In the genomic region with DNA sequence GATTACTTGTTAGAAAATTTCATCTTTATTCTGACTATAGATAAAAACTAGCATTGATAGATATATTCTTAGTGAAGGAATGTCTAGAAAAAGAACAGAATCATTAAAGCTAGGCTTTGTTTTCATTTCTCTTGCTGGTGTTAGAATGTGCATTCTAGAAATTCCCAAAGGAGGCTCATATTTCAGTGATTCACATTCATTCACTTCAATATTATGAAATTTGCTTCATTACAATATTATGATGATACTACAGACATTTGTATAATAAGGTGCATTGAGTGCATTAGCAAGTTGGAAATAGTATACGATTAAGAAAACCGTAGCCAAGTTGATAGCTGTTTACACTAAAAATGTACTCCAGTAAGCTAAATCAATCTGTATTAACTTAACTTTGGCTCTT, we compare ENCODE assay signal across 23 cellular contexts.
DNase-seq lines count a peak whose midpoint lies in the region; ATAC-seq and TF ChIP-seq lines count a peak whose summit lies in the region.
"Had no signal": no experiment of that assay in that cellular context is flagged by ENCODE, and none has a peak within 500 bp of the region (broad histone marks: within the 10 kb centered on the region; RNA-seq: fewer than 3 reads in every experiment).

No MANE protein-coding gene starts in this region.

- POLR2A ChIA-PET in MCF 10A (lab: Yijun Ruan, JAX) = interaction anchor here (1.0 kb wide), 1 partner anchor 19 kb away, joined by 3 read pairs; no protein-coding TSS in a partner anchor
- POLR2A ChIA-PET in activated CD8-positive, alpha-beta T cell treated with anti-CD3 and anti-CD28 coated beads, Interleukin-2, amount 10 ng/mL, durations not matched to agents 7 days and 5 days (lab: Charles Lee) = interaction anchor here (0.5 kb wide), 1 partner anchor 12 kb away, joined by 3 read pairs; no protein-coding TSS in a partner anchor

- no peaks in the 10 kb centered on the region for H3K36me3 ChIP-seq in mammary epithelial cell (ENCODE audit: insufficient read depth, low read length)
- H3K36me3 ChIP-seq: BE2C had no signal

- no peak for ATAC-seq in GM21786 (IDR thresholded peaks at IDR 0.05; ENCODE audit: unreplicated experiment)
- ATAC-seq in activated CD8-positive, alpha-beta T cell treated with anti-CD3 and anti-CD28 coated beads, Interleukin-2, amount 10 ng/mL, durations not matched to agents 7 days and 5 days = no peak
- ATAC-seq: GM12878, Right ventricle myocardium inferior had no signal

- H3K9me3 ChIP-seq in mammary epithelial cell (replicated peaks; ENCODE audit: insufficient read depth, low read length) = no peaks in the 10 kb centered on the region
- H3K9me3 ChIP-seq: BE2C, Caco-2 had no signal

- H3K4me3 Mint-ChIP-seq in MCF 10A (ENCODE audit: unreplicated experiment) = no peak overlapping the region
- H3K4me3 Mint-ChIP-seq in glutamatergic neuron (ENCODE audit: unreplicated experiment) = peak overlapping the region; percentile 81
- H3K4me3 Mint-ChIP-seq in activated CD8-positive, alpha-beta T cell treated with anti-CD3 and anti-CD28 coated beads, Interleukin-2, amount 10 ng/mL, durations not matched to agents 7 days and 5 days = no peak overlapping the region
- H3K4me3 Mint-ChIP-seq: CD4-positive, CD25-positive, alpha-beta regulatory T cell; HFFc6 had no signal

- H3K4me1 Mint-ChIP-seq in MCF 10A (ENCODE audit: insufficient read depth, unreplicated experiment) (no peaks in the 10 kb centered on the region), glutamatergic neuron (ENCODE audit: low read depth, unreplicated experiment) (peaks cover 28% of the 10 kb centered on the region)
- peaks cover 11% of the 10 kb centered on the region for H3K4me1 Mint-ChIP-seq in activated CD8-positive, alpha-beta T cell treated with anti-CD3 and anti-CD28 coated beads, Interleukin-2, amount 10 ng/mL, durations not matched to agents 7 days and 5 days (ENCODE audit: low read depth)

- H4K20me1 ChIP-seq in mammary epithelial cell (ENCODE audit: insufficient read depth, low read length) = no peaks in the 10 kb centered on the region

- no peaks in the 10 kb centered on the region for H3K79me2 ChIP-seq in mammary epithelial cell (ENCODE audit: insufficient read depth, low read length)

- H3K36me3 Mint-ChIP-seq in MCF 10A (ENCODE audit: insufficient read depth, unreplicated experiment) (no peaks in the 10 kb centered on the region), glutamatergic neuron (ENCODE audit: unreplicated experiment) (no peaks in the 10 kb centered on the region)
- no peaks in the 10 kb centered on the region for H3K36me3 Mint-ChIP-seq in activated CD8-positive, alpha-beta T cell treated with anti-CD3 and anti-CD28 coated beads, Interleukin-2, amount 10 ng/mL, durations not matched to agents 7 days and 5 days (ENCODE audit: low read depth)
- H3K36me3 Mint-ChIP-seq: CD4-positive, CD25-positive, alpha-beta regulatory T cell had no signal

- H3K4me1 ChIP-seq in mammary epithelial cell (ENCODE audit: insufficient read depth, low read length) = no peaks in the 10 kb centered on the region
- H3K4me1 ChIP-seq: BE2C, Caco-2 had no signal

- no peak overlapping the region for H3K27ac ChIP-seq in mammary epithelial cell (ENCODE audit: insufficient read depth, low read depth, low read length)
- H3K27ac ChIP-seq: 22Rv1, KMS-11 had no signal

- H3K27me3 ChIP-seq in mammary epithelial cell (ENCODE audit: insufficient read depth, low read length) = peaks cover 4% of the 10 kb centered on the region

- 76% methylated on average over 2 of the region's 2 CpGs for WGBS in mammary epithelial cell (ENCODE audit: low coverage, missing lambda C conversion rate)

- H3K27ac Mint-ChIP-seq in MCF 10A (ENCODE audit: low read depth, unreplicated experiment) = no peak overlapping the region
- peak overlapping the region; percentile 79 for H3K27ac Mint-ChIP-seq in glutamatergic neuron (ENCODE audit: unreplicated experiment)
- H3K27ac Mint-ChIP-seq in activated CD8-positive, alpha-beta T cell treated with anti-CD3 and anti-CD28 coated beads, Interleukin-2, amount 10 ng/mL, durations not matched to agents 7 days and 5 days = no peak overlapping the region
- H3K27ac Mint-ChIP-seq: CD4-positive, CD25-positive, alpha-beta regulatory T cell; HFFc6 had no signal

- CTCF ChIA-PET in MCF 10A (lab: Yijun Ruan, JAX) = no interaction called here
- CTCF ChIA-PET in mammary epithelial cell (lab: Charles Lee; ENCODE audit: low non-redundant PET) = interaction anchor here (0.6 kb wide), 1 partner anchor 206 kb away, joined by 3 read pairs; no protein-coding TSS in a partner anchor
- CTCF ChIA-PET in activated CD8-positive, alpha-beta T cell treated with anti-CD3 and anti-CD28 coated beads, Interleukin-2, amount 10 ng/mL, durations not matched to agents 7 days and 5 days (lab: Charles Lee) = no interaction called here

- BruUV-seq in MCF 10A (replicated peaks; lab: Mats Ljungman, UMichigan) (no TSS peak), mammary epithelial cell (replicated peaks; lab: Mats Ljungman, UMichigan) (no TSS peak)

- no peak overlapping the region for H2AFZ ChIP-seq in mammary epithelial cell (ENCODE audit: low read depth, low read length)

- H3K27me3 Mint-ChIP-seq in MCF 10A (ENCODE audit: insufficient read depth, unreplicated experiment) (peaks cover 100% of the 10 kb centered on the region), glutamatergic neuron (ENCODE audit: unreplicated experiment) (no peaks in the 10 kb centered on the region)
- peaks cover 3% of the 10 kb centered on the region for H3K27me3 Mint-ChIP-seq in activated CD8-positive, alpha-beta T cell treated with anti-CD3 and anti-CD28 coated beads, Interleukin-2, amount 10 ng/mL, durations not matched to agents 7 days and 5 days (ENCODE audit: low read depth)
- H3K27me3 Mint-ChIP-seq: CD4-positive, CD25-positive, alpha-beta regulatory T cell had no signal

- in situ Hi-C loops in mammary epithelial cell (cut with MboI; ENCODE audit: low sequenced_read_pairs in 2 of 2) = no loop called here

- dilution Hi-C loops in mammary epithelial cell (cut with HindIII; ENCODE audit: low sequenced_read_pairs) = no loop called here

- TF ChIP-seq CTCF in MCF 10A (IDR thresholded peaks at IDR 0.05; ENCODE audit: unreplicated experiment) = no peak
- no peak for TF ChIP-seq CTCF in mammary epithelial cell (conservative IDR thresholded peaks at IDR 0.05 in 1 of 2, IDR thresholded peaks at IDR 0.05 in 1 of 2; ENCODE audit: extremely low read depth in 1 of 2, insufficient read depth in 1 of 2, low read depth in 1 of 2, low read length in 2 of 2)
- no peak for TF ChIP-seq CTCF in cardiac fibroblast (IDR thresholded peaks at IDR 0.05; ENCODE audit: low read depth, low read length)
- no peak for TF ChIP-seq CTCF in glutamatergic neuron (IDR thresholded peaks at IDR 0.05; ENCODE audit: partially characterized antibody, unreplicated experiment)

- DNase-seq in MCF 10A (ENCODE audit: unreplicated experiment) (peak; percentile 40), mammary epithelial cell (no peak), cardiac fibroblast (ENCODE audit: low read depth in 2 of 2) (peak; percentile 7 to 43), glutamatergic neuron (no peak), 8988T (no peak), HT-29 (ENCODE audit: low spot score) (no peak)
- no peak for DNase-seq in activated CD8-positive, alpha-beta T cell treated with anti-CD3 and anti-CD28 coated beads, Interleukin-2, amount 10 ng/mL, durations not matched to agents 7 days and 5 days
- DNase-seq: BE2C; Caco-2; CD4-positive, CD25-positive, alpha-beta regulatory T cell; DMS153; GF-D8; HFFc6; NCI-H1048; NCI-H1436; NCI-H1930; NCI-H226; NK-92 treated with Interleukin-12 subunit alpha and Interleukin-12 subunit beta, amount 100 ng/mL, for 24 hours had no signal

- H3K4me2 ChIP-seq in mammary epithelial cell (ENCODE audit: insufficient read depth, low read depth, low read length) = no peak overlapping the region
- H3K4me2 ChIP-seq: KMS-11 had no signal

- intact Hi-C loops in MCF 10A (cut with micrococcal nuclease) = no loop called here
- intact Hi-C loops in mammary epithelial cell (cut with micrococcal nuclease) = no loop called here

- no peak overlapping the region for H3K9ac ChIP-seq in mammary epithelial cell (ENCODE audit: insufficient read depth, low read length)
- H3K9ac ChIP-seq: KMS-11 had no signal

- H3K4me3 ChIP-seq in mammary epithelial cell (replicated peaks in 1 of 3; ENCODE audit: insufficient read depth in 1 of 3, low read depth in 2 of 3, low read length in 3 of 3) (no peak overlapping the region), cardiac fibroblast (replicated peaks in 1 of 2; ENCODE audit: low read depth in 2 of 2, low read length in 2 of 2) (no peak overlapping the region)
- H3K4me3 ChIP-seq: GM12878 had no signal

- H3K9me3 Mint-ChIP-seq in MCF 10A (ENCODE audit: unreplicated experiment) (no peaks in the 10 kb centered on the region), glutamatergic neuron (ENCODE audit: unreplicated experiment) (peaks cover 4% of the 10 kb centered on the region)
- H3K9me3 Mint-ChIP-seq in activated CD8-positive, alpha-beta T cell treated with anti-CD3 and anti-CD28 coated beads, Interleukin-2, amount 10 ng/mL, durations not matched to agents 7 days and 5 days (ENCODE audit: insufficient read depth) = no peaks in the 10 kb centered on the region
- H3K9me3 Mint-ChIP-seq: CD4-positive, CD25-positive, alpha-beta regulatory T cell; HFFc6 had no signal

Comparison
In these comparisons a context has a peak if more than half of its experiments do, and no peak if none do; other contexts are left out.
1. DNase-seq: peak in MCF 10A (single experiment) and cardiac fibroblast (2 of 2); none in mammary epithelial cell (single experiment), glutamatergic neuron (single experiment), 8988T (single experiment), activated CD8-positive, alpha-beta T cell treated with anti-CD3 and anti-CD28 coated beads, Interleukin-2, amount 10 ng/mL, durations not matched to agents 7 days and 5 days (single experiment) and HT-29 (single experiment).